Comparison of ENCODE assay signal across 1 cellular context in genomic region chr11:2719831-2720603, GRCh38.
A peak's percentile ranks its signal among the peaks of the same experiment; 100 is the strongest.
TF ChIP-seq lines count a peak whose summit lies in the region.

No MANE protein-coding gene starts in this region.

TF ChIP-seq in HepG2, 621 proteins besides CTCF, POLR2A, EP300 and RAD21 (continued from another document):
- TF ChIP-seq ZNF687 (CRISPR knock-in tag; IDR thresholded peaks at IDR 0.05), result peak; percentile 64
- no peak for TF ChIP-seq ZNF615 (CRISPR knock-in tag; IDR thresholded peaks at IDR 0.05; ENCODE audit: borderline replicate concordance)
